Comparison of ENCODE assay signal across 16 cellular contexts in genomic region chr5:149215478-149216042, GRCh38. TPM values are rescaled to one million over a fixed set of nuclear protein-coding genes. Genes with fewer than 3 reads are reported as not detected.
A peak's percentile ranks its signal among the peaks of the same experiment; 100 is the strongest.
DNase-seq lines count a peak whose midpoint lies in the region; ATAC-seq, FAIRE-seq and TF ChIP-seq lines count a peak whose summit lies in the region.
"Had no signal": no experiment of that assay in that cellular context is flagged by ENCODE, and none has a peak within 500 bp of the region (broad histone marks: within the 10 kb centered on the region; RNA-seq: fewer than 3 reads in every experiment).

No MANE protein-coding gene starts in this region.

- 53% methylated on average over 3 of the region's 4 CpGs for WGBS in right lobe of liver (ENCODE audit: insufficient coverage, low coverage, low lambda C conversion rate, missing lambda C conversion rate)
- WGBS in HepG2 (ENCODE audit: low lambda C conversion rate) = 93% methylated on average over 4 of the region's 4 CpGs

- POLR2A ChIA-PET in HepG2 (lab: Yijun Ruan, JAX) = interaction anchor here (1.4 kb wide), 1 partner anchor 43 kb away, joined by 4 read pairs; no protein-coding TSS in a partner anchor

- DNase-seq in right lobe of liver (peak in 1 of 3 donors; percentile 29), HepG2 (ENCODE audit: low spot score) (no peak), cardiac fibroblast (ENCODE audit: low read depth in 2 of 2) (peak; percentile 46 to 65), islet precursor cell (peak; percentile 32), MM.1S (no peak)
- no peak for DNase-seq in activated CD4-positive, alpha-beta T cell treated with anti-CD3 and anti-CD28 coated beads, Interleukin-2, amount 50 U/mL, for 48 hours
- DNase-seq: KBM-7, natural killer cell, NCI-H1694 treated with DMSO at 0.1 percent for 48 hours, retina, upper lobe of left lung had no signal

- FAIRE-seq in HepG2 (lab: Jason Lieb, UNC) = no peak
- FAIRE-seq: H54 had no signal

- H3K4me1 ChIP-seq in right lobe of liver (peaks cover 0 to 14% (median 5%) of the 10 kb centered on the region in 4 donors), HepG2 (ENCODE audit: insufficient read depth, low read length) (peaks cover 18% of the 10 kb centered on the region), MM.1S (ENCODE audit: low read length) (no peaks in the 10 kb centered on the region)

- H3K4me2 ChIP-seq in HepG2 (ENCODE audit: low read depth, low read length) (no peak overlapping the region), MM.1S (ENCODE audit: low read depth, low read length) (no peak overlapping the region)

- in situ Hi-C loops in HepG2 (cut with HindIII; ENCODE audit: extremely low pct_ligation_motif_present, low pct_unique_long_range_greater_than_20kb) = no loop called here

- TF ChIP-seq EP300 in HepG2 (IDR thresholded peaks at IDR 0.05; ENCODE audit: low read depth in 2 of 2, low read length in 2 of 2) (no peak), HepG2 (CRISPR knock-in tag; IDR thresholded peaks at IDR 0.05; ENCODE audit: borderline replicate concordance) (no peak)

- H3K9me3 ChIP-seq in right lobe of liver (no peaks in the 10 kb centered on the region), HepG2 (ENCODE audit: low read length) (no peaks in the 10 kb centered on the region), MM.1S (replicated peaks; ENCODE audit: insufficient read depth, low read length) (no peaks in the 10 kb centered on the region)
- H3K9me3 ChIP-seq: upper lobe of left lung had no signal

- no peak for TF ChIP-seq RAD21 in HepG2 (CRISPR knock-in tag; IDR thresholded peaks at IDR 0.05)

- no peaks in the 10 kb centered on the region for H3K9me2 ChIP-seq in MM.1S (replicated peaks; ENCODE audit: insufficient read depth, low read length)

- CTCF ChIA-PET in HepG2 (lab: Yijun Ruan, JAX; ENCODE audit: low intra/inter-chr PET ratio, low total read pairs) = no interaction called here

- H3K4me3 ChIP-seq in right lobe of liver = no peak overlapping the region
- no peak overlapping the region for H3K4me3 ChIP-seq in HepG2 (replicated peaks in 1 of 3; ENCODE audit: insufficient read depth in 1 of 3, low read depth in 2 of 3, low read length in 3 of 3)
- H3K4me3 ChIP-seq in cardiac fibroblast (replicated peaks in 1 of 2; ENCODE audit: low read depth in 2 of 2, low read length in 2 of 2) = no peak overlapping the region
- no peak overlapping the region for H3K4me3 ChIP-seq in MM.1S (ENCODE audit: low read length)
- H3K4me3 ChIP-seq: upper lobe of left lung had no signal

- intact Hi-C loops in right lobe of liver (cut with DNase I) (no loop called here), HepG2 (cut with micrococcal nuclease; ENCODE audit: unreplicated experiment) (no loop called here)

- no peak for TF ChIP-seq POLR2A in right lobe of liver (IDR thresholded peaks at IDR 0.05)
- TF ChIP-seq POLR2A in HepG2 (IDR thresholded peaks at IDR 0.05; ENCODE audit: insufficient read depth in 1 of 2, low read depth in 2 of 2, low read length in 2 of 2) = no peak

- no peaks in the 10 kb centered on the region for H3F3A ChIP-seq in MM.1S (ENCODE audit: insufficient read depth, low read length)

- H3K27ac ChIP-seq in right lobe of liver (peak overlapping the region in 1 of 3 donors; percentile 5), HepG2 (ENCODE audit: extremely low read length, insufficient read depth, low read length) (no peak overlapping the region), MM.1S (ENCODE audit: low read length) (no peak overlapping the region)

- H3K79me2 ChIP-seq in HepG2 (ENCODE audit: insufficient read depth, low read length) = no peaks in the 10 kb centered on the region
- H3K79me2 ChIP-seq in MM.1S (ENCODE audit: low read length) = no peaks in the 10 kb centered on the region

- no TSS peak for BruUV-seq in HepG2 (replicated peaks; lab: Mats Ljungman, UMichigan)

- peaks cover 6 to 74% (median 29%) of the 10 kb centered on the region in 4 donors for H3K36me3 ChIP-seq in right lobe of liver
- H3K36me3 ChIP-seq in HepG2 (replicated peaks in 1 of 2; ENCODE audit: control insufficient read depth in 1 of 2, insufficient read depth in 2 of 2, low read length in 2 of 2) = no peaks in the 10 kb centered on the region
- H3K36me3 ChIP-seq in MM.1S (replicated peaks; ENCODE audit: insufficient read depth, low read length) = no peaks in the 10 kb centered on the region
- H3K36me3 ChIP-seq: upper lobe of left lung had no signal

- H3K9ac ChIP-seq in HepG2 (ENCODE audit: insufficient read depth, low read depth, low read length) (no peak overlapping the region), MM.1S (ENCODE audit: low read length) (no peak overlapping the region)

- H3K27me3 ChIP-seq in right lobe of liver (no peaks in the 10 kb centered on the region), HepG2 (ENCODE audit: control insufficient read depth in 1 of 2, insufficient read depth in 2 of 2, low read length in 2 of 2) (no peaks in the 10 kb centered on the region), MM.1S (replicated peaks; ENCODE audit: insufficient read depth, low read length) (no peaks in the 10 kb centered on the region)
- H3K27me3 ChIP-seq: upper lobe of left lung had no signal

- H4K20me1 ChIP-seq in HepG2 (ENCODE audit: insufficient read depth, low read length) (no peaks in the 10 kb centered on the region), MM.1S (ENCODE audit: insufficient read depth, low read length) (no peaks in the 10 kb centered on the region)

- TF ChIP-seq CTCF in right lobe of liver (IDR thresholded peaks at IDR 0.05) (no peak), HepG2 (CRISPR knock-in tag; IDR thresholded peaks at IDR 0.05) (no peak), cardiac fibroblast (IDR thresholded peaks at IDR 0.05; ENCODE audit: low read depth, low read length) (no peak), MM.1S (IDR thresholded peaks at IDR 0.05; ENCODE audit: low read length) (no peak)

- H2AFZ ChIP-seq in HepG2 (ENCODE audit: low read length) (no peak overlapping the region), MM.1S (ENCODE audit: low read length) (no peak overlapping the region)

- peak; percentile 16 to 55 (median 24) for ATAC-seq in right lobe of liver
- ATAC-seq in HepG2 = no peak
- no peak for ATAC-seq in GM19023 (IDR thresholded peaks at IDR 0.05; ENCODE audit: unreplicated experiment)
- no peak for ATAC-seq in HG02678 (IDR thresholded peaks at IDR 0.05; ENCODE audit: unreplicated experiment)
- ATAC-seq: activated naive CD4-positive, alpha-beta T cell treated with anti-CD3 and anti-CD28 coated beads, Interleukin-2, amount 50 U/mL, for 72 hours; natural killer cell had no signal

TF ChIP-seq in HepG2, 621 proteins besides CTCF, POLR2A, EP300 and RAD21 (continues in another document):
- TF ChIP-seq FOXP1 (IDR thresholded peaks at IDR 0.05) = no peak
- no peak for TF ChIP-seq FOXP1 (CRISPR knock-in tag; IDR thresholded peaks at IDR 0.05)
- no peak for TF ChIP-seq ZFP1 (CRISPR knock-in tag; IDR thresholded peaks at IDR 0.05)
- TF ChIP-seq TCF7 (IDR thresholded peaks at IDR 0.05; ENCODE audit: low read depth) = no peak
- no peak for TF ChIP-seq ASH2L (IDR thresholded peaks at IDR 0.05; ENCODE audit: insufficient read length, low read depth, low read length)
- TF ChIP-seq ZNF576 (CRISPR knock-in tag; IDR thresholded peaks at IDR 0.05) = no peak
- no peak for TF ChIP-seq AGO2 (optimal IDR thresholded peaks at IDR 0.05; ENCODE audit: low read depth, low read length)
- no peak for TF ChIP-seq ZNF260 (CRISPR knock-in tag; IDR thresholded peaks at IDR 0.05; ENCODE audit: borderline replicate concordance, low read depth)
- TF ChIP-seq SRSF1 (optimal IDR thresholded peaks at IDR 0.05; ENCODE audit: low read depth, low read length) = no peak
- TF ChIP-seq ZNF276 (CRISPR knock-in tag; IDR thresholded peaks at IDR 0.05; ENCODE audit: low read depth) = no peak

RNA-seq across cellular contexts. Expression of gene AFAP1L1, which starts 56.1 kb away (rescaled TPM):
- total RNA-seq in right lobe of liver (1 to 10 TPM; 3.1 to 6.6 (median 5.2) TPM), HepG2 (2016; rRNA removed; fragmentation: Illumina TruSeq; extraction: Trizol) (0.38 and 0.66 TPM in 2 replicates)
- total RNA-seq in HepG2 (2016; cell fraction: cytosol; rRNA removed; fragmentation: Illumina TruSeq; extraction: Trizol; ENCODE audit: low read depth) = not detected in 2 replicates
- total RNA-seq in HepG2 (2016; cell fraction: insoluble cytoplasmic fraction; rRNA removed; fragmentation: Illumina TruSeq; extraction: Trizol) = 0.41 and 0.86 TPM in 2 replicates
- total RNA-seq in HepG2 (2016; cell fraction: membrane; rRNA removed; fragmentation: Illumina TruSeq; extraction: Trizol) = 0.22 and 0.34 TPM in 2 replicates
- 0.25 and 0.40 TPM in 2 replicates for total RNA-seq in HepG2 (2016; cell fraction: nucleus; rRNA removed; fragmentation: Illumina TruSeq; extraction: Trizol)
- 0.67 and 1.0 TPM in 2 replicates for polyA plus RNA-seq in HepG2 (2011; rRNA removed)
- polyA plus RNA-seq in HepG2 (2011; cell fraction: cytosol; rRNA removed) = 0.63 and 0.81 TPM in 2 replicates
- 0.59 and 0.85 TPM in 2 replicates for polyA plus RNA-seq in HepG2 (2011; cell fraction: nucleus; rRNA removed)
- polyA plus RNA-seq in HepG2 (2012) = 1.0 and 1.6 TPM in 2 replicates
- 0.14 and 0.25 TPM in 2 replicates for polyA plus RNA-seq in HepG2 (2016; cell fraction: cytosol; fragmentation: Illumina TruSeq; extraction: Trizol; ENCODE audit: low read depth)
- polyA plus RNA-seq in HepG2 (2016; cell fraction: insoluble cytoplasmic fraction; fragmentation: Illumina TruSeq; extraction: Trizol; ENCODE audit: low read depth) = 0.37 and 0.84 TPM in 2 replicates
- polyA plus RNA-seq in HepG2 (2016; cell fraction: membrane; fragmentation: Illumina TruSeq; extraction: Trizol; ENCODE audit: low read depth) = 0.24 and 0.26 TPM in 2 replicates
- polyA plus RNA-seq in HepG2 (2016; cell fraction: nucleus; fragmentation: Illumina TruSeq; extraction: Trizol; ENCODE audit: insufficient read depth, low read depth) = 0.23 and 0.61 TPM in 2 replicates
- 1.3 and 2.6 TPM in 2 replicates for polyA minus RNA-seq in HepG2 (2011; rRNA and poly(A)+ RNA removed; ENCODE audit: low replicate concordance)
- polyA minus RNA-seq in HepG2 (2011; cell fraction: cytosol; rRNA and poly(A)+ RNA removed) = 0.18 and 0.49 TPM in 2 replicates
- polyA minus RNA-seq in HepG2 (2011; cell fraction: nucleus; rRNA and poly(A)+ RNA removed) = 0.50 and 0.90 TPM in 2 replicates
- total RNA-seq: OCI-LY7 had no signal

Comparison
In these comparisons a context has a peak if more than half of its experiments do, and no peak if none do; other contexts are left out.
1. ATAC-seq: peak in right lobe of liver (4 of 4); none in HepG2 (single experiment), GM19023 (single experiment) and HG02678 (single experiment).
2. DNase-seq: peak in cardiac fibroblast (2 of 2) and islet precursor cell (single experiment); none in HepG2 (single experiment), MM.1S (single experiment) and activated CD4-positive, alpha-beta T cell treated with anti-CD3 and anti-CD28 coated beads, Interleukin-2, amount 50 U/mL, for 48 hours (0 of 2).